15 cellular contexts compared by ENCODE assay signal in genomic region chr9:93218161-93218560, GRCh38. TPM values are rescaled to one million over a fixed set of nuclear protein-coding genes. Genes with fewer than 3 reads are reported as not detected.
"Had no signal": no experiment of that assay in that cellular context is flagged by ENCODE, and none has a peak within 500 bp of the region (broad histone marks: within the 10 kb centered on the region; RNA-seq: fewer than 3 reads in every experiment).

No MANE protein-coding gene starts in this region.

- H3K4me3 ChIP-seq: adrenal gland, ovary, testis, uterus had no signal

- H3K9me3 ChIP-seq: adrenal gland, ovary, testis, uterus had no signal

- H3K4me1 Mint-ChIP-seq: activated naive CD4-positive, alpha-beta T cell treated with anti-CD3 and anti-CD28 coated beads, Interleukin-2, amount 10 ng/mL, durations not matched to agents 7 days and 5 days had no signal

- DNase-seq: activated naive CD4-positive, alpha-beta T cell treated with anti-CD3 and anti-CD28 coated beads, Interleukin-2, amount 10 ng/mL, durations not matched to agents 7 days and 5 days; central memory CD4-positive, alpha-beta T cell; cortex of kidney; effector CD8-positive, alpha-beta T cell; hippocampal formation; nephron progenitor cell; ovary; stimulated activated CD4-positive, alpha-beta T cell treated with anti-CD3 and anti-CD28 coated beads, Interleukin-12 subunit alpha, Interleukin-12 subunit beta, amount 100 ng/mL, for 4 hours; testis; uterus had no signal

- H3K36me3 Mint-ChIP-seq: activated naive CD4-positive, alpha-beta T cell treated with anti-CD3 and anti-CD28 coated beads, Interleukin-2, amount 10 ng/mL, durations not matched to agents 7 days and 5 days had no signal

- H3K36me3 ChIP-seq: adrenal gland, ovary, uterus had no signal

- H3K27me3 ChIP-seq: adrenal gland, ovary, testis, uterus had no signal

- H3K4me3 Mint-ChIP-seq: activated naive CD4-positive, alpha-beta T cell treated with anti-CD3 and anti-CD28 coated beads, Interleukin-2, amount 10 ng/mL, durations not matched to agents 7 days and 5 days; nephron progenitor cell; stimulated activated naive CD8-positive, alpha-beta T cell treated with anti-CD3 and anti-CD28 coated beads, Interleukin-15, Interleukin-2, amounts not matched to agents 100 ng/mL and 50 ng/mL, for 24 hours; T-helper 1 cell treated with Interleukin-12 subunit alpha and Interleukin-12 subunit beta and Interleukin-4 antibody, amounts not matched to agents 30 μg/mL and 1 μg/mL, for 36 hours had no signal

- H3K4me1 ChIP-seq: adrenal gland, testis, uterus had no signal

- H3K27ac Mint-ChIP-seq: activated naive CD4-positive, alpha-beta T cell treated with anti-CD3 and anti-CD28 coated beads, Interleukin-2, amount 10 ng/mL, durations not matched to agents 7 days and 5 days; activated T-helper 2 cell treated with anti-CD3 and anti-CD28 coated beads, Interferon-gamma antibody, Interleukin-2, Interleukin-4, amounts not matched to agents 10 μg/mL and 5 μg/mL and 100 μg/mL, durations not matched to agents 14 hours and 24 hours and 36 hours; nephron progenitor cell; stimulated activated naive CD8-positive, alpha-beta T cell treated with anti-CD3 and anti-CD28 coated beads, Interleukin-15, Interleukin-2, amounts not matched to agents 100 ng/mL and 50 ng/mL, for 24 hours; T-helper 1 cell treated with Interleukin-12 subunit alpha and Interleukin-12 subunit beta and Interleukin-4 antibody, amounts not matched to agents 30 μg/mL and 1 μg/mL, for 36 hours had no signal

- H3K27ac ChIP-seq: adrenal gland, ovary, testis, uterus had no signal

RNA-seq across cellular contexts. Expression of gene WNK2, which starts 34.2 kb away (rescaled TPM):
- total RNA-seq: fibroblast of lung had no signal
- polyA plus RNA-seq: fibroblast of lung had no signal
